Comparison of ENCODE assay signal across 8 cellular contexts in genomic region chr15:40872791-40873526, GRCh38. TPM values are rescaled to one million over a fixed set of nuclear protein-coding genes. Genes with fewer than 3 reads are reported as not detected.
A peak's percentile ranks its signal among the peaks of the same experiment; 100 is the strongest.
DNase-seq lines count a peak whose midpoint lies in the region; ATAC-seq, FAIRE-seq and TF ChIP-seq lines count a peak whose summit lies in the region.
"Had no signal": no experiment of that assay in that cellular context is flagged by ENCODE, and none has a peak within 500 bp of the region (broad histone marks: within the 10 kb centered on the region; RNA-seq: fewer than 3 reads in every experiment).

No MANE protein-coding gene starts in this region.

- TF ChIP-seq RAD21 in HepG2 (CRISPR knock-in tag; IDR thresholded peaks at IDR 0.05), result no peak

- H3K79me2 ChIP-seq in PC-9 (ENCODE audit: low read depth), result peaks cover 25% of the 10 kb centered on the region
- no peaks in the 10 kb centered on the region for H3K79me2 ChIP-seq in HepG2 (ENCODE audit: insufficient read depth, low read length)

- H3F3A ChIP-seq in PC-9 (ENCODE audit: insufficient read depth, low read depth), result peaks cover 29% of the 10 kb centered on the region

- peak overlapping the region; percentile 76 for H3K4me3 Mint-ChIP-seq in CD4-positive, alpha-beta T cell

- no peak for TF ChIP-seq POLR2A in HepG2 (IDR thresholded peaks at IDR 0.05; ENCODE audit: insufficient read depth in 1 of 2, low read depth in 2 of 2, low read length in 2 of 2)

- H3K36me3 ChIP-seq in PC-9 (ENCODE audit: low read depth) (peaks cover 3% of the 10 kb centered on the region; the same call in 1 of the 2 replicates), HepG2 (replicated peaks in 1 of 2; ENCODE audit: control insufficient read depth in 1 of 2, insufficient read depth in 2 of 2, low read length in 2 of 2) (no peaks in the 10 kb centered on the region), small intestine (ENCODE audit: control insufficient read depth in 2 of 2, insufficient read depth in 2 of 2, low read length in 2 of 2) (no peaks in the 10 kb centered on the region)

- POLR2A ChIA-PET in CD4-positive, alpha-beta T cell (lab: Charles Lee), result interaction anchor here (1.1 to 1.6 kb wide), 3 partner anchors 14 to 34 kb away, joined by 3 to 10 read pairs (median 6); partner anchors contain the start of gene VPS18
- POLR2A ChIA-PET in PC-9 (lab: Charles Lee; ENCODE audit: unreplicated experiment), result interaction anchor here (0.6 to 0.7 kb wide), 3 partner anchors 13 to 57 kb away, joined by 3 to 5 read pairs (median 4); no protein-coding TSS in a partner anchor
- POLR2A ChIA-PET in HepG2 (lab: Yijun Ruan, JAX), result interaction anchor here (0.9 to 1.5 kb wide), 4 partner anchors 14 to 66 kb away, joined by 3 to 5 read pairs (median 4); partner anchors contain the start of genes DNAJC17 and ZFYVE19

- H3K9me3 Mint-ChIP-seq in CD4-positive, alpha-beta T cell, result no peaks in the 10 kb centered on the region

- H3K27ac ChIP-seq in CD4-positive, alpha-beta T cell (ENCODE audit: low read depth, low read length), result no peak overlapping the region
- peak overlapping the region; percentile 91 for H3K27ac ChIP-seq in PC-9
- H3K27ac ChIP-seq in HepG2 (ENCODE audit: extremely low read length, insufficient read depth, low read length), result no peak overlapping the region
- no peak overlapping the region for H3K27ac ChIP-seq in small intestine (ENCODE audit: low read depth in 1 of 2, low read length in 1 of 2)

- BruUV-seq in PC-9 (replicated peaks; lab: Mats Ljungman, UMichigan), result TSS peak; percentile 45
- BruUV-seq in HepG2 (replicated peaks; lab: Mats Ljungman, UMichigan), result no TSS peak

- intact Hi-C loops in CD4-positive, alpha-beta T cell (cut with DNase I, micrococcal nuclease), result no loop called here
- intact Hi-C loops in PC-9 (cut with micrococcal nuclease; ENCODE audit: unreplicated experiment) (loop anchor here (1.0 to 10.0 kb wide), 2 partner anchors 16 to 768 kb away; partner anchors contain the start of gene BMF), HepG2 (cut with micrococcal nuclease; ENCODE audit: unreplicated experiment) (no loop called here)

- TF ChIP-seq EP300 in HepG2 (IDR thresholded peaks at IDR 0.05; ENCODE audit: low read depth in 2 of 2, low read length in 2 of 2) (no peak), HepG2 (CRISPR knock-in tag; IDR thresholded peaks at IDR 0.05; ENCODE audit: borderline replicate concordance) (no peak)

- no peak for TF ChIP-seq CTCF in CD4-positive, alpha-beta T cell (IDR thresholded peaks at IDR 0.05)
- TF ChIP-seq CTCF in PC-9 (conservative IDR thresholded peaks at IDR 0.05), result no peak
- no peak for TF ChIP-seq CTCF in HepG2 (CRISPR knock-in tag; IDR thresholded peaks at IDR 0.05)

- H4K20me1 ChIP-seq in PC-9 (ENCODE audit: insufficient read depth), result no peaks in the 10 kb centered on the region
- H4K20me1 ChIP-seq in HepG2 (ENCODE audit: insufficient read depth, low read length), result no peaks in the 10 kb centered on the region

- H3K9ac ChIP-seq in HepG2 (ENCODE audit: insufficient read depth, low read depth, low read length), result no peak overlapping the region

- H3K27me3 Mint-ChIP-seq in CD4-positive, alpha-beta T cell, result no peaks in the 10 kb centered on the region

- H3K36me3 Mint-ChIP-seq in CD4-positive, alpha-beta T cell (ENCODE audit: low read depth), result no peaks in the 10 kb centered on the region

- CTCF ChIA-PET in CD4-positive, alpha-beta T cell (lab: Charles Lee), result interaction anchor here (1.2 to 2.9 kb wide), 6 partner anchors 10 to 31 kb away, joined by 3 to 31 read pairs (median 10); partner anchors contain the start of gene VPS18
- CTCF ChIA-PET in PC-9 (lab: Charles Lee), result interaction anchor here (0.5 to 3.8 kb wide), 11 partner anchors 9 to 358 kb away, joined by 3 to 61 read pairs (median 7); partner anchors contain the start of genes CHP1 and VPS18
- CTCF ChIA-PET in HepG2 (lab: Yijun Ruan, JAX; ENCODE audit: low intra/inter-chr PET ratio, low total read pairs), result interaction anchor here (1.1 kb wide), 1 partner anchor 14 kb away, joined by 3 read pairs; no protein-coding TSS in a partner anchor

- no peak overlapping the region for H3K27ac Mint-ChIP-seq in CD4-positive, alpha-beta T cell

- DNase-seq in CD4-positive, alpha-beta T cell, result no peak
- no peak for DNase-seq in PC-9
- no peak for DNase-seq in HepG2 (ENCODE audit: low spot score)
- DNase-seq in ACHN, result no peak
- DNase-seq in HUDEP-2 (lab: John Stamatoyannopoulos, UW; ENCODE audit: unreplicated experiment in 76 of 76), result no peak
- DNase-seq in small intestine, result no peak

- 65% methylated on average over 10 of the region's 27 CpGs for WGBS in HepG2 (ENCODE audit: low lambda C conversion rate)
- WGBS in small intestine, 3 donors, result 67 to 78% (median 75%) methylated on average over 27 of the region's 27 CpGs

- peak overlapping the region; percentile 81 for H3K4me3 ChIP-seq in PC-9
- H3K4me3 ChIP-seq in HepG2 (replicated peaks in 1 of 3; ENCODE audit: insufficient read depth in 1 of 3, low read depth in 2 of 3, low read length in 3 of 3), result peak overlapping the region in 1 of 3 experiments; percentile 75; a peak in 1 of 6 replicates
- no peak overlapping the region for H3K4me3 ChIP-seq in small intestine (ENCODE audit: low read depth in 1 of 2, low read length in 2 of 2)

- H3K4me1 ChIP-seq in PC-9 (replicated peaks; ENCODE audit: insufficient read depth) (peaks cover 44% of the 10 kb centered on the region), HepG2 (ENCODE audit: insufficient read depth, low read length) (peaks cover 25% of the 10 kb centered on the region), small intestine (ENCODE audit: control insufficient read depth in 2 of 2, insufficient read depth in 1 of 2, low read depth in 1 of 2, low read length in 1 of 2) (peaks cover 0 to 5% of the 10 kb centered on the region in 2 donors)

- H2AFZ ChIP-seq in PC-9 (no peak overlapping the region), HepG2 (ENCODE audit: low read length) (no peak overlapping the region)

- no peak for FAIRE-seq in HepG2 (lab: Jason Lieb, UNC)
- FAIRE-seq in small intestine (lab: Jason Lieb, UNC), result no peak
- FAIRE-seq: G401.6, islet of Langerhans had no signal

- H3K27me3 ChIP-seq in CD4-positive, alpha-beta T cell (ENCODE audit: control insufficient read depth, insufficient read depth, low read length), result no peaks in the 10 kb centered on the region
- H3K27me3 ChIP-seq in PC-9 (ENCODE audit: insufficient read depth, low read depth) (no peaks in the 10 kb centered on the region), HepG2 (ENCODE audit: control insufficient read depth in 1 of 2, insufficient read depth in 2 of 2, low read length in 2 of 2) (peaks cover 0 to 27% of the 10 kb centered on the region in 2 experiments; a peak in 2 of 5 replicates), small intestine (ENCODE audit: control insufficient read depth in 2 of 2, insufficient read depth in 2 of 2, low read length in 2 of 2) (peaks cover 0 to 3% of the 10 kb centered on the region in 2 donors)

- peak overlapping the region; percentile 92 for H3K4me2 ChIP-seq in PC-9
- peak overlapping the region; percentile 82 for H3K4me2 ChIP-seq in HepG2 (ENCODE audit: low read depth, low read length)

- in situ Hi-C loops in HepG2 (cut with HindIII; ENCODE audit: extremely low pct_ligation_motif_present, low pct_unique_long_range_greater_than_20kb) (no loop called here), ACHN (cut with HindIII; ENCODE audit: low pct_ligation_motif_present, low pct_unique_long_range_greater_than_20kb, low sequenced_read_pairs) (no loop called here)

- H3K9me3 ChIP-seq in CD4-positive, alpha-beta T cell (ENCODE audit: control insufficient read depth, low read length), result no peaks in the 10 kb centered on the region
- no peaks in the 10 kb centered on the region for H3K9me3 ChIP-seq in PC-9 (ENCODE audit: insufficient read depth, low read depth)
- H3K9me3 ChIP-seq in HepG2 (ENCODE audit: low read length), result no peaks in the 10 kb centered on the region
- no peaks in the 10 kb centered on the region for H3K9me3 ChIP-seq in small intestine (ENCODE audit: control insufficient read depth, low read depth)

- peaks cover 5% of the 10 kb centered on the region for H3K4me1 Mint-ChIP-seq in CD4-positive, alpha-beta T cell (ENCODE audit: low read depth)

- no peak for ATAC-seq in CD4-positive, alpha-beta T cell (ENCODE audit: poor library complexity)
- no peak for ATAC-seq in HepG2

- H3K9me2 ChIP-seq in PC-9 (ENCODE audit: insufficient read depth), result no peaks in the 10 kb centered on the region

RNA-seq across cellular contexts. Expression of gene RHOV, which starts 1.1 kb away (rescaled TPM):
- under 1 TPM; 0.36 TPM for total RNA-seq in CD4-positive, alpha-beta T cell
- 1.4 and 4.1 TPM in 2 replicates for total RNA-seq in PC-9 (2021)
- 0.15 and 0.18 TPM in 2 replicates for total RNA-seq in HepG2 (2016; rRNA removed; fragmentation: Illumina TruSeq; extraction: Trizol)
- not detected in 2 replicates for total RNA-seq in HepG2 (2016; cell fraction: cytosol; rRNA removed; fragmentation: Illumina TruSeq; extraction: Trizol; ENCODE audit: low read depth)
- 0.15 TPM in 1 of 2 replicates, not detected in the other for total RNA-seq in HepG2 (2016; cell fraction: insoluble cytoplasmic fraction; rRNA removed; fragmentation: Illumina TruSeq; extraction: Trizol)
- total RNA-seq in HepG2 (2016; cell fraction: membrane; rRNA removed; fragmentation: Illumina TruSeq; extraction: Trizol), result 0.09 and 0.10 TPM in 2 replicates
- total RNA-seq in HepG2 (2016; cell fraction: nucleus; rRNA removed; fragmentation: Illumina TruSeq; extraction: Trizol), result not detected in 2 replicates
- polyA plus RNA-seq in HepG2 (2011; rRNA removed), result 0.07 and 0.17 TPM in 2 replicates
- polyA plus RNA-seq in HepG2 (2011; cell fraction: cytosol; rRNA removed), result 0.08 and 0.09 TPM in 2 replicates
- polyA plus RNA-seq in HepG2 (2011; cell fraction: nucleus; rRNA removed), result not detected in 2 replicates
- polyA plus RNA-seq in HepG2 (2012), result not detected in 2 replicates
- 0.07 TPM in 1 of 2 replicates, not detected in the other for polyA plus RNA-seq in HepG2 (2016; cell fraction: cytosol; fragmentation: Illumina TruSeq; extraction: Trizol; ENCODE audit: low read depth)
- polyA plus RNA-seq in HepG2 (2016; cell fraction: insoluble cytoplasmic fraction; fragmentation: Illumina TruSeq; extraction: Trizol; ENCODE audit: low read depth), result 0.17 and 0.19 TPM in 2 replicates
- polyA plus RNA-seq in HepG2 (2016; cell fraction: membrane; fragmentation: Illumina TruSeq; extraction: Trizol; ENCODE audit: low read depth), result 0.10 TPM in 1 of 2 replicates, not detected in the other
- polyA plus RNA-seq in HepG2 (2016; cell fraction: nucleus; fragmentation: Illumina TruSeq; extraction: Trizol; ENCODE audit: insufficient read depth, low read depth), result 0.27 and 0.37 TPM in 2 replicates
- polyA minus RNA-seq in HepG2 (2011; rRNA and poly(A)+ RNA removed; ENCODE audit: low replicate concordance), result 43.4 TPM in 1 of 2 replicates, not detected in the other
- polyA minus RNA-seq in HepG2 (2011; cell fraction: cytosol; rRNA and poly(A)+ RNA removed), result 0.40 and 0.70 TPM in 2 replicates
- polyA minus RNA-seq in HepG2 (2011; cell fraction: nucleus; rRNA and poly(A)+ RNA removed), result not detected in 2 replicates
- 1 to 10 TPM in 2 of 3 donors, under 1 TPM in 1; 0.67 to 1.9 (median 1.8) TPM for polyA plus RNA-seq in small intestine

RNA-seq across cellular contexts. Expression of gene VPS18, which starts 21.3 kb away (rescaled TPM):
- total RNA-seq in CD4-positive, alpha-beta T cell, result 10 to 100 TPM; 20.8 to 21.7 TPM
- 9.6 and 9.9 TPM in 2 replicates for total RNA-seq in PC-9 (2021)
- 15.8 and 17.0 TPM in 2 replicates for total RNA-seq in HepG2 (2016; rRNA removed; fragmentation: Illumina TruSeq; extraction: Trizol)
- 1.2 and 1.9 TPM in 2 replicates for total RNA-seq in HepG2 (2016; cell fraction: cytosol; rRNA removed; fragmentation: Illumina TruSeq; extraction: Trizol; ENCODE audit: low read depth)
- total RNA-seq in HepG2 (2016; cell fraction: insoluble cytoplasmic fraction; rRNA removed; fragmentation: Illumina TruSeq; extraction: Trizol), result 14.9 and 16.0 TPM in 2 replicates
- total RNA-seq in HepG2 (2016; cell fraction: membrane; rRNA removed; fragmentation: Illumina TruSeq; extraction: Trizol), result 3.9 and 4.3 TPM in 2 replicates
- total RNA-seq in HepG2 (2016; cell fraction: nucleus; rRNA removed; fragmentation: Illumina TruSeq; extraction: Trizol), result 9.9 and 11.2 TPM in 2 replicates
- polyA plus RNA-seq in HepG2 (2011; rRNA removed), result 5.8 and 7.4 TPM in 2 replicates
- 6.0 and 7.5 TPM in 2 replicates for polyA plus RNA-seq in HepG2 (2011; cell fraction: cytosol; rRNA removed)
- 9.2 and 9.4 TPM in 2 replicates for polyA plus RNA-seq in HepG2 (2011; cell fraction: nucleus; rRNA removed)
- polyA plus RNA-seq in HepG2 (2012), result 5.0 and 5.3 TPM in 2 replicates
- 0.57 and 0.62 TPM in 2 replicates for polyA plus RNA-seq in HepG2 (2016; cell fraction: cytosol; fragmentation: Illumina TruSeq; extraction: Trizol; ENCODE audit: low read depth)
- 9.1 and 10.3 TPM in 2 replicates for polyA plus RNA-seq in HepG2 (2016; cell fraction: insoluble cytoplasmic fraction; fragmentation: Illumina TruSeq; extraction: Trizol; ENCODE audit: low read depth)
- polyA plus RNA-seq in HepG2 (2016; cell fraction: membrane; fragmentation: Illumina TruSeq; extraction: Trizol; ENCODE audit: low read depth), result 1.1 and 1.8 TPM in 2 replicates
- 13.2 and 13.9 TPM in 2 replicates for polyA plus RNA-seq in HepG2 (2016; cell fraction: nucleus; fragmentation: Illumina TruSeq; extraction: Trizol; ENCODE audit: insufficient read depth, low read depth)
- 42.6 and 112 TPM in 2 replicates for polyA minus RNA-seq in HepG2 (2011; rRNA and poly(A)+ RNA removed; ENCODE audit: low replicate concordance)
- 11.8 and 12.4 TPM in 2 replicates for polyA minus RNA-seq in HepG2 (2011; cell fraction: cytosol; rRNA and poly(A)+ RNA removed)
- 9.3 and 9.8 TPM in 2 replicates for polyA minus RNA-seq in HepG2 (2011; cell fraction: nucleus; rRNA and poly(A)+ RNA removed)
- 10 to 100 TPM in 2 of 3 donors, 1 to 10 TPM in 1; 7.6 to 11.2 (median 10.3) TPM for polyA plus RNA-seq in small intestine

RNA-seq across cellular contexts. Expression of gene SPINT1, which starts 29.1 kb away (rescaled TPM):
- 1 to 10 TPM; 1.0 to 1.6 TPM for total RNA-seq in CD4-positive, alpha-beta T cell
- total RNA-seq in PC-9 (2021) (141 and 180 TPM in 2 replicates), HepG2 (2016; rRNA removed; fragmentation: Illumina TruSeq; extraction: Trizol) (0.45 and 0.49 TPM in 2 replicates)
- total RNA-seq in HepG2 (2016; cell fraction: cytosol; rRNA removed; fragmentation: Illumina TruSeq; extraction: Trizol; ENCODE audit: low read depth), result 0.10 and 0.44 TPM in 2 replicates
- total RNA-seq in HepG2 (2016; cell fraction: insoluble cytoplasmic fraction; rRNA removed; fragmentation: Illumina TruSeq; extraction: Trizol), result 0.21 and 0.50 TPM in 2 replicates
- 0.14 and 0.25 TPM in 2 replicates for total RNA-seq in HepG2 (2016; cell fraction: membrane; rRNA removed; fragmentation: Illumina TruSeq; extraction: Trizol)
- total RNA-seq in HepG2 (2016; cell fraction: nucleus; rRNA removed; fragmentation: Illumina TruSeq; extraction: Trizol), result 0.88 and 2.1 TPM in 2 replicates
- polyA plus RNA-seq in HepG2 (2011; rRNA removed) (2.5 and 2.8 TPM in 2 replicates), small intestine (100 to 1,000 TPM in 2 of 3 donors, 10 to 100 TPM in 1; 85.0 to 258 (median 170) TPM)
- polyA plus RNA-seq in HepG2 (2011; cell fraction: cytosol; rRNA removed), result 3.4 and 3.9 TPM in 2 replicates
- polyA plus RNA-seq in HepG2 (2011; cell fraction: nucleus; rRNA removed), result 7.6 and 10.2 TPM in 2 replicates
- 2.7 and 2.9 TPM in 2 replicates for polyA plus RNA-seq in HepG2 (2012)
- polyA plus RNA-seq in HepG2 (2016; cell fraction: cytosol; fragmentation: Illumina TruSeq; extraction: Trizol; ENCODE audit: low read depth), result 0.20 and 0.25 TPM in 2 replicates
- 0.21 and 0.37 TPM in 2 replicates for polyA plus RNA-seq in HepG2 (2016; cell fraction: insoluble cytoplasmic fraction; fragmentation: Illumina TruSeq; extraction: Trizol; ENCODE audit: low read depth)
- 0.24 and 0.43 TPM in 2 replicates for polyA plus RNA-seq in HepG2 (2016; cell fraction: membrane; fragmentation: Illumina TruSeq; extraction: Trizol; ENCODE audit: low read depth)
- polyA plus RNA-seq in HepG2 (2016; cell fraction: nucleus; fragmentation: Illumina TruSeq; extraction: Trizol; ENCODE audit: insufficient read depth, low read depth), result 3.0 TPM in 2 replicates
- polyA minus RNA-seq in HepG2 (2011; rRNA and poly(A)+ RNA removed; ENCODE audit: low replicate concordance), result 0.37 and 3.2 TPM in 2 replicates
- polyA minus RNA-seq in HepG2 (2011; cell fraction: cytosol; rRNA and poly(A)+ RNA removed), result 2.2 TPM in 2 replicates
- polyA minus RNA-seq in HepG2 (2011; cell fraction: nucleus; rRNA and poly(A)+ RNA removed), result 1.0 and 2.6 TPM in 2 replicates

RNA-seq across cellular contexts. Expression of gene PPP1R14D, which starts 44.5 kb away (rescaled TPM):
- total RNA-seq in CD4-positive, alpha-beta T cell, result not detected
- total RNA-seq in PC-9 (2021) (0.55 and 0.65 TPM in 2 replicates), HepG2 (2016; rRNA removed; fragmentation: Illumina TruSeq; extraction: Trizol) (0.49 and 0.53 TPM in 2 replicates)
- total RNA-seq in HepG2 (2016; cell fraction: cytosol; rRNA removed; fragmentation: Illumina TruSeq; extraction: Trizol; ENCODE audit: low read depth), result not detected in 2 replicates
- total RNA-seq in HepG2 (2016; cell fraction: insoluble cytoplasmic fraction; rRNA removed; fragmentation: Illumina TruSeq; extraction: Trizol), result 0.52 and 0.55 TPM in 2 replicates
- total RNA-seq in HepG2 (2016; cell fraction: membrane; rRNA removed; fragmentation: Illumina TruSeq; extraction: Trizol), result 0.34 TPM in 2 replicates
- total RNA-seq in HepG2 (2016; cell fraction: nucleus; rRNA removed; fragmentation: Illumina TruSeq; extraction: Trizol), result not detected in 2 replicates
- polyA plus RNA-seq in HepG2 (2011; rRNA removed) (0.47 and 0.55 TPM in 2 replicates), small intestine (100 to 1,000 TPM; 104 to 348 (median 348) TPM)
- 0.81 and 0.82 TPM in 2 replicates for polyA plus RNA-seq in HepG2 (2011; cell fraction: cytosol; rRNA removed)
- polyA plus RNA-seq in HepG2 (2011; cell fraction: nucleus; rRNA removed), result 0.35 and 0.62 TPM in 2 replicates
- 0.68 TPM in 2 replicates for polyA plus RNA-seq in HepG2 (2012)
- not detected in 2 replicates for polyA plus RNA-seq in HepG2 (2016; cell fraction: cytosol; fragmentation: Illumina TruSeq; extraction: Trizol; ENCODE audit: low read depth)
- polyA plus RNA-seq in HepG2 (2016; cell fraction: insoluble cytoplasmic fraction; fragmentation: Illumina TruSeq; extraction: Trizol; ENCODE audit: low read depth), result 0.46 and 0.48 TPM in 2 replicates
- polyA plus RNA-seq in HepG2 (2016; cell fraction: membrane; fragmentation: Illumina TruSeq; extraction: Trizol; ENCODE audit: low read depth), result not detected in 2 replicates
- polyA plus RNA-seq in HepG2 (2016; cell fraction: nucleus; fragmentation: Illumina TruSeq; extraction: Trizol; ENCODE audit: insufficient read depth, low read depth), result not detected in 2 replicates
- polyA minus RNA-seq in HepG2 (2011; rRNA and poly(A)+ RNA removed; ENCODE audit: low replicate concordance), result 0.21 TPM in 1 of 2 replicates, not detected in the other
- polyA minus RNA-seq in HepG2 (2011; cell fraction: cytosol; rRNA and poly(A)+ RNA removed), result not detected in 2 replicates
- polyA minus RNA-seq in HepG2 (2011; cell fraction: nucleus; rRNA and poly(A)+ RNA removed), result 0.87 TPM in 1 of 2 replicates, not detected in the other

RNA-seq across cellular contexts. Expression of gene DLL4, which starts 56.2 kb away (rescaled TPM):
- under 1 TPM; 0.11 to 0.14 TPM for total RNA-seq in CD4-positive, alpha-beta T cell
- 0.48 and 0.55 TPM in 2 replicates for total RNA-seq in PC-9 (2021)
- total RNA-seq in HepG2 (2016; rRNA removed; fragmentation: Illumina TruSeq; extraction: Trizol), result 0.13 and 0.20 TPM in 2 replicates
- total RNA-seq in HepG2 (2016; cell fraction: cytosol; rRNA removed; fragmentation: Illumina TruSeq; extraction: Trizol; ENCODE audit: low read depth), result 0.09 and 0.10 TPM in 2 replicates
- total RNA-seq in HepG2 (2016; cell fraction: insoluble cytoplasmic fraction; rRNA removed; fragmentation: Illumina TruSeq; extraction: Trizol), result 0.07 and 0.19 TPM in 2 replicates
- 0.03 and 0.15 TPM in 2 replicates for total RNA-seq in HepG2 (2016; cell fraction: membrane; rRNA removed; fragmentation: Illumina TruSeq; extraction: Trizol)
- total RNA-seq in HepG2 (2016; cell fraction: nucleus; rRNA removed; fragmentation: Illumina TruSeq; extraction: Trizol), result 0.19 TPM in 1 of 2 replicates, not detected in the other
- 0.25 and 0.27 TPM in 2 replicates for polyA plus RNA-seq in HepG2 (2011; rRNA removed)
- 0.13 and 0.24 TPM in 2 replicates for polyA plus RNA-seq in HepG2 (2011; cell fraction: cytosol; rRNA removed)
- polyA plus RNA-seq in HepG2 (2011; cell fraction: nucleus; rRNA removed), result 0.50 and 0.61 TPM in 2 replicates
- polyA plus RNA-seq in HepG2 (2012), result 0.13 and 0.43 TPM in 2 replicates
- polyA plus RNA-seq in HepG2 (2016; cell fraction: cytosol; fragmentation: Illumina TruSeq; extraction: Trizol; ENCODE audit: low read depth), result 0.07 TPM in 1 of 2 replicates, not detected in the other
- polyA plus RNA-seq in HepG2 (2016; cell fraction: insoluble cytoplasmic fraction; fragmentation: Illumina TruSeq; extraction: Trizol; ENCODE audit: low read depth), result 0.13 and 0.19 TPM in 2 replicates
- 0.06 and 0.08 TPM in 2 replicates for polyA plus RNA-seq in HepG2 (2016; cell fraction: membrane; fragmentation: Illumina TruSeq; extraction: Trizol; ENCODE audit: low read depth)
- polyA plus RNA-seq in HepG2 (2016; cell fraction: nucleus; fragmentation: Illumina TruSeq; extraction: Trizol; ENCODE audit: insufficient read depth, low read depth), result 0.34 and 0.39 TPM in 2 replicates
- 0.98 and 7.6 TPM in 2 replicates for polyA minus RNA-seq in HepG2 (2011; rRNA and poly(A)+ RNA removed; ENCODE audit: low replicate concordance)
- 0.35 and 0.59 TPM in 2 replicates for polyA minus RNA-seq in HepG2 (2011; cell fraction: cytosol; rRNA and poly(A)+ RNA removed)
- polyA minus RNA-seq in HepG2 (2011; cell fraction: nucleus; rRNA and poly(A)+ RNA removed), result 0.12 and 0.26 TPM in 2 replicates
- 10 to 100 TPM in 1 of 3 donors, 1 to 10 TPM in 1, under 1 TPM in 1; 0.81 to 13.2 (median 1.3) TPM for polyA plus RNA-seq in small intestine

Comparison
In these comparisons a context has a peak if more than half of its experiments do, and no peak if none do; other contexts are left out.
1. RNA of gene SPINT1, which starts 29.1 kb away (total RNA-seq): 141 to 180 TPM in PC-9; 1.0 to 1.6 TPM in CD4-positive, alpha-beta T cell and 0.10 to 2.1 TPM in HepG2; every median in the first group is over 10 times any median in the second.